ENCODE assay signal across 2 cellular contexts in the genomic region with DNA sequence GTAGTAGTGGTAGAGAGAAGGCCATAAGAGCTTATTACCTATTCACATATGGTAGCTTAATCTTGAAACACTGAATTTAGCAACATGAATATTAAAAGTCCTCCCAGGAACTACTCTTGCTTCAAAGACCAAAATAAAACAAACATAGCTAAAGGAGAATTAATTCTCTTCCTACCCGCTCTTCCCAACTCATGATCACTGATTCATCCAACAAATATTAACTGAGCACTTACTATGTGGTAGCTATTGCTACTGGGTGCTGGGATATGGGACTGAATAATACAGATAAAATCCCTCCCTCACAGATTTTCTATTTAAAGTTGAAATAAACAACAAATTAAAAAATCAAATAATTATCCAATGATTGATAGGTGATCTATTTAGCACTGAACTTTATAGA.
TF ChIP-seq lines count a peak whose summit lies in the region.

No MANE protein-coding gene starts in this region.

TF ChIP-seq in IMR-90, 13 proteins besides CTCF, POLR2A, EP300 and RAD21:
- TF ChIP-seq MAFK (IDR thresholded peaks at IDR 0.05; ENCODE audit: low read depth, low read length) = no peak
- TF ChIP-seq CEBPB (IDR thresholded peaks at IDR 0.05; ENCODE audit: low read depth, low read length) = no peak
- TF ChIP-seq, protein P1, sequence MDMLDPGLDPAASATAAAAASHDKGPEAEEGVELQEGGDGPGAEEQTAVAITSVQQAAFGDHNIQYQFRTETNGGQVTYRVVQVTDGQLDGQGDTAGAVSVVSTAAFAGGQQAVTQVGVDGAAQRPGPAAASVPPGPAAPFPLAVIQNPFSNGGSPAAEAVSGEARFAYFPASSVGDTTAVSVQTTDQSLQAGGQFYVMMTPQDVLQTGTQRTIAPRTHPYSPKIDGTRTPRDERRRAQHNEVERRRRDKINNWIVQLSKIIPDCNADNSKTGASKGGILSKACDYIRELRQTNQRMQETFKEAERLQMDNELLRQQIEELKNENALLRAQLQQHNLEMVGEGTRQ (IDR thresholded peaks at IDR 0.05; ENCODE audit: low read depth, low read length) = no peak
- TF ChIP-seq MXI1 (IDR thresholded peaks at IDR 0.05; ENCODE audit: borderline replicate concordance, low read depth, low read length) = no peak
- TF ChIP-seq RFX5 (IDR thresholded peaks at IDR 0.05; ENCODE audit: low read depth, low read length) = no peak
- no peak for TF ChIP-seq CHD1 (IDR thresholded peaks at IDR 0.05; ENCODE audit: low read depth, low read length)
- no peak for TF ChIP-seq MAZ (IDR thresholded peaks at IDR 0.05; ENCODE audit: borderline replicate concordance, low read depth, low read length)
- TF ChIP-seq BHLHE40 (IDR thresholded peaks at IDR 0.05; ENCODE audit: low read depth, low read length) = no peak
- TF ChIP-seq RCOR1 (IDR thresholded peaks at IDR 0.05; ENCODE audit: insufficient replicate concordance, low read length) = no peak
- TF ChIP-seq SMC3 (IDR thresholded peaks at IDR 0.05; ENCODE audit: low read depth, low read length) = no peak
- TF ChIP-seq NFE2L2 (IDR thresholded peaks at IDR 0.05; ENCODE audit: low read depth, low read length) = no peak
- no peak for TF ChIP-seq FOS (IDR thresholded peaks at IDR 0.05; ENCODE audit: low read depth, low read length)
- TF ChIP-seq, protein P2, sequence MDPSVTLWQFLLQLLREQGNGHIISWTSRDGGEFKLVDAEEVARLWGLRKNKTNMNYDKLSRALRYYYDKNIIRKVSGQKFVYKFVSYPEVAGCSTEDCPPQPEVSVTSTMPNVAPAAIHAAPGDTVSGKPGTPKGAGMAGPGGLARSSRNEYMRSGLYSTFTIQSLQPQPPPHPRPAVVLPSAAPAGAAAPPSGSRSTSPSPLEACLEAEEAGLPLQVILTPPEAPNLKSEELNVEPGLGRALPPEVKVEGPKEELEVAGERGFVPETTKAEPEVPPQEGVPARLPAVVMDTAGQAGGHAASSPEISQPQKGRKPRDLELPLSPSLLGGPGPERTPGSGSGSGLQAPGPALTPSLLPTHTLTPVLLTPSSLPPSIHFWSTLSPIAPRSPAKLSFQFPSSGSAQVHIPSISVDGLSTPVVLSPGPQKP (IDR thresholded peaks at IDR 0.05; ENCODE audit: borderline replicate concordance, low read depth, low read length) = no peak

TF ChIP-seq in GM12878, 131 proteins besides CTCF, POLR2A, EP300 and RAD21:
- TF ChIP-seq, protein P3, sequence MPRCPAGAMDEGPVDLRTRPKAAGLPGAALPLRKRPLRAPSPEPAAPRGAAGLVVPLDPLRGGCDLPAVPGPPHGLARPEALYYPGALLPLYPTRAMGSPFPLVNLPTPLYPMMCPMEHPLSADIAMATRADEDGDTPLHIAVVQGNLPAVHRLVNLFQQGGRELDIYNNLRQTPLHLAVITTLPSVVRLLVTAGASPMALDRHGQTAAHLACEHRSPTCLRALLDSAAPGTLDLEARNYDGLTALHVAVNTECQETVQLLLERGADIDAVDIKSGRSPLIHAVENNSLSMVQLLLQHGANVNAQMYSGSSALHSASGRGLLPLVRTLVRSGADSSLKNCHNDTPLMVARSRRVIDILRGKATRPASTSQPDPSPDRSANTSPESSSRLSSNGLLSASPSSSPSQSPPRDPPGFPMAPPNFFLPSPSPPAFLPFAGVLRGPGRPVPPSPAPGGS (IDR thresholded peaks at IDR 0.05; ENCODE audit: borderline replicate concordance, insufficient read depth, low read depth, low read length, poor library complexity, severe bottlenecking) = no peak
- no peak for TF ChIP-seq CEBPB (IDR thresholded peaks at IDR 0.05; ENCODE audit: borderline replicate concordance in 1 of 2, low read depth in 2 of 2, low read length in 2 of 2)
- no peak for TF ChIP-seq NRF1 (conservative IDR thresholded peaks at IDR 0.05; ENCODE audit: low read depth, low read length)
- TF ChIP-seq, protein P4, sequence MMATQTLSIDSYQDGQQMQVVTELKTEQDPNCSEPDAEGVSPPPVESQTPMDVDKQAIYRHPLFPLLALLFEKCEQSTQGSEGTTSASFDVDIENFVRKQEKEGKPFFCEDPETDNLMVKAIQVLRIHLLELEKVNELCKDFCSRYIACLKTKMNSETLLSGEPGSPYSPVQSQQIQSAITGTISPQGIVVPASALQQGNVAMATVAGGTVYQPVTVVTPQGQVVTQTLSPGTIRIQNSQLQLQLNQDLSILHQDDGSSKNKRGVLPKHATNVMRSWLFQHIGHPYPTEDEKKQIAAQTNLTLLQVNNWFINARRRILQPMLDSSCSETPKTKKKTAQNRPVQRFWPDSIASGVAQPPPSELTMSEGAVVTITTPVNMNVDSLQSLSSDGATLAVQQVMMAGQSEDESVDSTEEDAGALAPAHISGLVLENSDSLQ (IDR thresholded peaks at IDR 0.05) = no peak
- no peak for TF ChIP-seq SMAD1 (IDR thresholded peaks at IDR 0.05; ENCODE audit: low read depth, partially characterized antibody)
- TF ChIP-seq, protein P5, sequence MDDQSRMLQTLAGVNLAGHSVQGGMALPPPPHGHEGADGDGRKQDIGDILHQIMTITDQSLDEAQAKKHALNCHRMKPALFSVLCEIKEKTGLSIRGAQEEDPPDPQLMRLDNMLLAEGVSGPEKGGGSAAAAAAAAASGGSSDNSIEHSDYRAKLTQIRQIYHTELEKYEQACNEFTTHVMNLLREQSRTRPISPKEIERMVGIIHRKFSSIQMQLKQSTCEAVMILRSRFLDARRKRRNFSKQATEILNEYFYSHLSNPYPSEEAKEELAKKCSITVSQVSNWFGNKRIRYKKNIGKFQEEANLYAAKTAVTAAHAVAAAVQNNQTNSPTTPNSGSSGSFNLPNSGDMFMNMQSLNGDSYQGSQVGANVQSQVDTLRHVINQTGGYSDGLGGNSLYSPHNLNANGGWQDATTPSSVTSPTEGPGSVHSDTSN (IDR thresholded peaks at IDR 0.05; ENCODE audit: insufficient replicate concordance, low read depth, low read length) = no peak
- no peak for TF ChIP-seq ZNF217 (IDR thresholded peaks at IDR 0.05)
- TF ChIP-seq WRNIP1 (IDR thresholded peaks at IDR 0.05; ENCODE audit: borderline replicate concordance, low read depth, low read length) = no peak
- TF ChIP-seq YY1 (IDR thresholded peaks at IDR 0.05; ENCODE audit: low read depth, low read length) = no peak
